In genomic region chr1:115062542-115063004, GRCh38 we compare ENCODE assay signal across 9 cellular contexts. TPM values are rescaled to one million over a fixed set of nuclear protein-coding genes. Genes with fewer than 3 reads are reported as not detected.
A peak's percentile ranks its signal among the peaks of the same experiment; 100 is the strongest.
DNase-seq lines count a peak whose midpoint lies in the region; ATAC-seq, FAIRE-seq and TF ChIP-seq lines count a peak whose summit lies in the region.
"Had no signal": no experiment of that assay in that cellular context is flagged by ENCODE, and none has a peak within 500 bp of the region (broad histone marks: within the 10 kb centered on the region; RNA-seq: fewer than 3 reads in every experiment).

No MANE protein-coding gene starts in this region.

- no peaks in the 10 kb centered on the region for H3K9me3 ChIP-seq in effector memory CD4-positive, alpha-beta T cell (ENCODE audit: control insufficient read depth, low read length)

- peaks cover 50% of the 10 kb centered on the region for H3K4me1 Mint-ChIP-seq in activated CD4-positive, alpha-beta T cell treated with anti-CD3 and anti-CD28 coated beads, Interleukin-2, amount 10 ng/mL, durations not matched to agents 7 days and 5 days
- H3K4me1 Mint-ChIP-seq in nephron progenitor cell: no peaks in the 10 kb centered on the region

- no peaks in the 10 kb centered on the region for H3K27me3 ChIP-seq in effector memory CD4-positive, alpha-beta T cell (replicated peaks; ENCODE audit: control insufficient read depth, insufficient read depth, low read length, poor library complexity, severe bottlenecking)

- H3K27ac ChIP-seq in effector memory CD4-positive, alpha-beta T cell (ENCODE audit: insufficient read depth, low read length, poor library complexity, severe bottlenecking): peak overlapping the region; percentile 94

- peaks cover 8% of the 10 kb centered on the region for H3K36me3 Mint-ChIP-seq in activated CD4-positive, alpha-beta T cell treated with anti-CD3 and anti-CD28 coated beads, Interleukin-2, amount 10 ng/mL, durations not matched to agents 7 days and 5 days (ENCODE audit: low read depth)
- H3K36me3 Mint-ChIP-seq in nephron progenitor cell (ENCODE audit: low read depth): peaks cover 20% of the 10 kb centered on the region

- no peak overlapping the region for H3K4me3 ChIP-seq in effector memory CD4-positive, alpha-beta T cell (ENCODE audit: insufficient read depth, low read depth, low read length, poor library complexity, severe bottlenecking)

- H3K27me3 Mint-ChIP-seq in activated CD4-positive, alpha-beta T cell treated with anti-CD3 and anti-CD28 coated beads, Interleukin-2, amount 10 ng/mL, durations not matched to agents 7 days and 5 days: no peaks in the 10 kb centered on the region
- no peaks in the 10 kb centered on the region for H3K27me3 Mint-ChIP-seq in nephron progenitor cell (ENCODE audit: low read depth, poor library complexity)

- POLR2A ChIA-PET in activated CD4-positive, alpha-beta T cell treated with anti-CD3 and anti-CD28 coated beads, Interleukin-2, amount 10 ng/mL, durations not matched to agents 7 days and 5 days (lab: Charles Lee): no interaction called here

- no peak for FAIRE-seq in HTR-8/SVneo (lab: Jason Lieb, UNC)

- H3K4me1 ChIP-seq in effector memory CD4-positive, alpha-beta T cell (ENCODE audit: control insufficient read depth, insufficient read depth, low read length, poor library complexity, severe bottlenecking): peaks cover 20% of the 10 kb centered on the region

- DNase-seq in HTR-8/SVneo (ENCODE audit: insufficient read length, low spot score) (peak; percentile 62), NCI-H510A (lab: John Stamatoyannopoulos, UW) (no peak), NCI-H2029 (lab: John Stamatoyannopoulos, UW) (no peak), nephron progenitor cell (no peak)
- DNase-seq in activated CD4-positive, alpha-beta T cell treated with anti-CD3 and anti-CD28 coated beads, Interleukin-2, amount 10 ng/mL, durations not matched to agents 7 days and 5 days: peak; percentile 96
- peak; percentile 94 to 97 (median 94) for DNase-seq in effector memory CD4-positive, alpha-beta T cell
- DNase-seq in stimulated activated CD4-positive, alpha-beta T cell treated with anti-CD3 and anti-CD28 coated beads, Interleukin-15, amount 100 ng/mL, for 1 hour (ENCODE audit: low read depth in 1 of 2, low spot score in 1 of 2): peak; percentile 67 to 85

- CTCF ChIA-PET in activated CD4-positive, alpha-beta T cell treated with anti-CD3 and anti-CD28 coated beads, Interleukin-2, amount 10 ng/mL, durations not matched to agents 7 days and 5 days (lab: Charles Lee): interaction anchor here (1.8 kb wide), 1 partner anchor 10 kb away, joined by 5 read pairs; no protein-coding TSS in a partner anchor

- TF ChIP-seq CTCF in nephron progenitor cell (IDR thresholded peaks at IDR 0.05): no peak

- H3K4me3 Mint-ChIP-seq in activated CD4-positive, alpha-beta T cell treated with anti-CD3 and anti-CD28 coated beads, Interleukin-2, amount 10 ng/mL, durations not matched to agents 7 days and 5 days: peak overlapping the region; percentile 49
- H3K4me3 Mint-ChIP-seq in nephron progenitor cell: no peak overlapping the region
- H3K4me3 Mint-ChIP-seq: neural crest cell had no signal

- peak; percentile 73 for ATAC-seq in GM19023 (IDR thresholded peaks at IDR 0.05; ENCODE audit: unreplicated experiment)

- H3K27ac Mint-ChIP-seq in activated CD4-positive, alpha-beta T cell treated with anti-CD3 and anti-CD28 coated beads, Interleukin-2, amount 10 ng/mL, durations not matched to agents 7 days and 5 days: peak overlapping the region; percentile 96
- no peak overlapping the region for H3K27ac Mint-ChIP-seq in nephron progenitor cell

- H3K9me3 Mint-ChIP-seq in activated CD4-positive, alpha-beta T cell treated with anti-CD3 and anti-CD28 coated beads, Interleukin-2, amount 10 ng/mL, durations not matched to agents 7 days and 5 days: peaks cover 10% of the 10 kb centered on the region
- no peaks in the 10 kb centered on the region for H3K9me3 Mint-ChIP-seq in nephron progenitor cell
- H3K9me3 Mint-ChIP-seq: neural crest cell had no signal

- no peaks in the 10 kb centered on the region for H3K36me3 ChIP-seq in effector memory CD4-positive, alpha-beta T cell (ENCODE audit: control insufficient read depth, insufficient read depth, low read length)

RNA-seq across cellular contexts. Expression of gene TSPAN2, which starts 26.7 kb away (rescaled TPM):
- 1 to 10 TPM; 2.4 to 3.5 TPM for total RNA-seq in activated CD4-positive, alpha-beta T cell treated with anti-CD3 and anti-CD28 coated beads, Interleukin-2, amount 10 ng/mL, durations not matched to agents 7 days and 5 days

RNA-seq across cellular contexts. Expression of gene TSHB, which starts 32.9 kb away (rescaled TPM):
- total RNA-seq in activated CD4-positive, alpha-beta T cell treated with anti-CD3 and anti-CD28 coated beads, Interleukin-2, amount 10 ng/mL, durations not matched to agents 7 days and 5 days: not detected
- total RNA-seq: neural crest cell had no signal

Comparison
In these comparisons a context has a peak if more than half of its experiments do, and no peak if none do; other contexts are left out.
1. DNase-seq: peak in HTR-8/SVneo (single experiment), activated CD4-positive, alpha-beta T cell treated with anti-CD3 and anti-CD28 coated beads, Interleukin-2, amount 10 ng/mL, durations not matched to agents 7 days and 5 days (single experiment), effector memory CD4-positive, alpha-beta T cell (3 of 3) and stimulated activated CD4-positive, alpha-beta T cell treated with anti-CD3 and anti-CD28 coated beads, Interleukin-15, amount 100 ng/mL, for 1 hour (2 of 2); none in NCI-H510A (single experiment), NCI-H2029 (single experiment) and nephron progenitor cell (single experiment).